ENCODE assay signal across 24 cellular contexts in genomic region chr6:107308676-107309075, GRCh38.
"Had no signal": no experiment of that assay in that cellular context is flagged by ENCODE, and none has a peak within 500 bp of the region (broad histone marks: within the 10 kb centered on the region; RNA-seq: fewer than 3 reads in every experiment).

No MANE protein-coding gene starts in this region.

- H3K4me3 Mint-ChIP-seq: activated CD4-positive, alpha-beta memory T cell treated with anti-CD3 and anti-CD28 coated beads, Interleukin-2, amount 10 ng/mL, durations not matched to agents 7 days and 5 days; activated CD4-positive, alpha-beta T cell treated with anti-CD3 and anti-CD28 coated beads, Interleukin-2, amount 10 ng/mL, durations not matched to agents 24 days and 14 days; activated naive CD4-positive, alpha-beta T cell treated with anti-CD3 and anti-CD28 coated beads, Interleukin-2, amount 10 ng/mL, durations not matched to agents 7 days and 5 days; dendritic cell treated with granulocyte-macrophage colony-stimulating factor and Interleukin-4, amounts not matched to agents 40 ng/mL and 50 ng/mL, for 4 days; stimulated activated naive B cell treated with anti-CD40 and anti-IgM and Interleukin-4, amounts not matched to agents 10 μg/mL and 1 μg/mL and 100 μg/mL, for 72 hours; T-helper 2 cell treated with Interferon-gamma antibody and Interleukin-4, amounts not matched to agents 5 μg/mL and 100 μg/mL, for 36 hours had no signal

- H3K27me3 ChIP-seq: cardiac muscle cell, uterus had no signal

- H3K4me1 ChIP-seq: left ventricle myocardium inferior, uterus had no signal

- H3K9me3 Mint-ChIP-seq: activated CD4-positive, alpha-beta memory T cell treated with anti-CD3 and anti-CD28 coated beads, Interleukin-2, amount 10 ng/mL, durations not matched to agents 7 days and 5 days; activated CD4-positive, alpha-beta T cell treated with anti-CD3 and anti-CD28 coated beads, Interleukin-2, amount 10 ng/mL, durations not matched to agents 24 days and 14 days; activated naive CD4-positive, alpha-beta T cell treated with anti-CD3 and anti-CD28 coated beads, Interleukin-2, amount 10 ng/mL, durations not matched to agents 7 days and 5 days; dendritic cell treated with granulocyte-macrophage colony-stimulating factor and Interleukin-4, amounts not matched to agents 40 ng/mL and 50 ng/mL, for 4 days; stimulated activated naive B cell treated with anti-CD40 and anti-IgM and Interleukin-4, amounts not matched to agents 10 μg/mL and 1 μg/mL and 100 μg/mL, for 72 hours; T-helper 2 cell treated with Interferon-gamma antibody and Interleukin-4, amounts not matched to agents 5 μg/mL and 100 μg/mL, for 36 hours had no signal

- H3K4me3 ChIP-seq: cardiac muscle cell, left ventricle myocardium inferior, smooth muscle cell, uterus had no signal

- H3K27ac ChIP-seq: cardiac muscle cell, left ventricle myocardium inferior, uterus, VCaP had no signal

- DNase-seq: activated CD4-positive, alpha-beta memory T cell treated with anti-CD3 and anti-CD28 coated beads, Interleukin-2, amount 10 ng/mL, durations not matched to agents 7 days and 5 days; activated CD4-positive, alpha-beta T cell treated with anti-CD3 and anti-CD28 coated beads, Interleukin-2, amount 10 ng/mL, durations not matched to agents 24 days and 14 days; activated effector memory CD4-positive, alpha-beta T cell treated with anti-CD3 and anti-CD28 coated beads, Interleukin-2, amount 50 U/mL, for 16 hours; activated naive CD4-positive, alpha-beta T cell treated with anti-CD3 and anti-CD28 coated beads, Interleukin-2, amount 10 ng/mL, durations not matched to agents 7 days and 5 days; amygdala; effector CD4-positive, alpha-beta T cell; erythroblast; foreskin fibroblast; hippocampal formation; left ventricle myocardium inferior; mammary epithelial cell; midbrain; occipital lobe; stimulated activated CD4-positive, alpha-beta T cell treated with anti-CD3 and anti-CD28 coated beads, Interleukin-15, amount 100 ng/mL, for 24 hours; stimulated activated CD4-positive, alpha-beta T cell treated with anti-CD3 and anti-CD28 coated beads, Interleukin-2, amount 100 ng/mL, for 48 hours; stimulated activated CD8-positive, alpha-beta memory T cell treated with anti-CD3 and anti-CD28 coated beads, Interleukin-4, amount 100 ng/mL, for 48 hours; stimulated activated naive B cell treated with anti-CD40 and anti-IgM and Interleukin-4, amounts not matched to agents 10 μg/mL and 1 μg/mL and 100 μg/mL, for 72 hours; trophoblast cell; uterus had no signal

- H3K4me2 ChIP-seq: smooth muscle cell had no signal

- H3K36me3 Mint-ChIP-seq: activated naive CD4-positive, alpha-beta T cell treated with anti-CD3 and anti-CD28 coated beads, Interleukin-2, amount 10 ng/mL, durations not matched to agents 7 days and 5 days had no signal

- H3K36me3 ChIP-seq: cardiac muscle cell, left ventricle myocardium inferior, uterus had no signal

- H3K4me1 Mint-ChIP-seq: activated naive CD4-positive, alpha-beta T cell treated with anti-CD3 and anti-CD28 coated beads, Interleukin-2, amount 10 ng/mL, durations not matched to agents 7 days and 5 days had no signal

- H3K27me3 Mint-ChIP-seq: activated CD4-positive, alpha-beta memory T cell treated with anti-CD3 and anti-CD28 coated beads, Interleukin-2, amount 10 ng/mL, durations not matched to agents 7 days and 5 days; activated CD4-positive, alpha-beta T cell treated with anti-CD3 and anti-CD28 coated beads, Interleukin-2, amount 10 ng/mL, durations not matched to agents 24 days and 14 days; activated naive CD4-positive, alpha-beta T cell treated with anti-CD3 and anti-CD28 coated beads, Interleukin-2, amount 10 ng/mL, durations not matched to agents 7 days and 5 days; dendritic cell treated with granulocyte-macrophage colony-stimulating factor and Interleukin-4, amounts not matched to agents 40 ng/mL and 50 ng/mL, for 4 days; stimulated activated naive B cell treated with anti-CD40 and anti-IgM and Interleukin-4, amounts not matched to agents 10 μg/mL and 1 μg/mL and 100 μg/mL, for 72 hours had no signal

- H3K9me3 ChIP-seq: left ventricle myocardium inferior, uterus had no signal

- H3K27ac Mint-ChIP-seq: activated CD4-positive, alpha-beta memory T cell treated with anti-CD3 and anti-CD28 coated beads, Interleukin-2, amount 10 ng/mL, durations not matched to agents 7 days and 5 days; activated CD4-positive, alpha-beta T cell treated with anti-CD3 and anti-CD28 coated beads, Interleukin-2, amount 10 ng/mL, durations not matched to agents 24 days and 14 days; activated naive CD4-positive, alpha-beta T cell treated with anti-CD3 and anti-CD28 coated beads, Interleukin-2, amount 10 ng/mL, durations not matched to agents 7 days and 5 days; dendritic cell treated with granulocyte-macrophage colony-stimulating factor and Interleukin-4, amounts not matched to agents 40 ng/mL and 50 ng/mL, for 4 days; stimulated activated naive B cell treated with anti-CD40 and anti-IgM and Interleukin-4, amounts not matched to agents 10 μg/mL and 1 μg/mL and 100 μg/mL, for 72 hours; T-helper 2 cell treated with Interferon-gamma antibody and Interleukin-4, amounts not matched to agents 5 μg/mL and 100 μg/mL, for 36 hours had no signal
